Comparison of ENCODE assay signal across 4 cellular contexts in genomic region chr3:156641261-156641975, GRCh38.
"Had no signal": no experiment of that assay in that cellular context is flagged by ENCODE, and none has a peak within 500 bp of the region (broad histone marks: within the 10 kb centered on the region; RNA-seq: fewer than 3 reads in every experiment).

No MANE protein-coding gene starts in this region.

- H3K4me3 ChIP-seq: GM23338 had no signal

- H3K27ac Mint-ChIP-seq: GM23338, H9 had no signal

- H2AFZ ChIP-seq: GM23338 had no signal

- DNase-seq: H9, HCEC 1CT, IMR-90 had no signal

- H3K9me3 Mint-ChIP-seq: GM23338, H9 had no signal

- H3K4me3 Mint-ChIP-seq: GM23338, H9 had no signal

- ATAC-seq: GM23338 had no signal
